ENCODE assay signal across 9 cellular contexts in the genomic region with DNA sequence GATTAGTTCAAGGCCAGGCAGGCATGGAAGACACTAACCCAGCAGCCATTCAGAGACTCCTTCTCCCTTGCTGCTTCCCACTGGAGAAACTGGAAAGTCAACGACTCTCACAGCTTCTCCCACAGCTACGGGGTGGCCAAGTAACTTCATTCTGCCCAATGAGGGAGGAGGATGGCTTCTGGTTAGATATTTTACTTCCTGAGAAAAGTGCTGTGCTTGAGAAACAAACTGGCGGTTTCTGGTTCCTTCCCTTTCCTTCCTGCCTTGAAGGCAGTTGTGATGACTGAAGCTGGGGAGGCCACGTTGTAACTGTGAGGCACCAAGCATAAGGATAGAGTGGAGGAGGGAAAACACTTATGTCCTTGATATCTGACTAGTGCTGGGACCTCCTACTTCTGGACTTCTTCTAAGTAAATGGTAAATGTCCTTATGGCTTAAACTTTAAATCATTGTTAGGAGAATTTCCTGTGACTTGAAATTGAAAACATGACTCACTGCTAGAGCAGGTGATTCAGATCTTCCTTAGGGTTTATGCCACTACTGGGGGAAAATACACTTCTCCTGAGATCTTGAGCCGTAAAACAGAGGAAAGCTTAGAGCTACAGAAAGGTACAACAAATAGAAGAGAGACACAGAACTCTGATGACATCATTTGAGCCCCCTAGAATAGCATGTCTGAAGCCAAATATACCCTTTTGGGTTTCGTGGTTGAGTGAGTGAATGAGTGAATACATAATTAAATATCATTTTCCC. TPM values are rescaled to one million over a fixed set of nuclear protein-coding genes. Genes with fewer than 3 reads are reported as not detected.
DNase-seq lines count a peak whose midpoint lies in the region; ATAC-seq, FAIRE-seq and TF ChIP-seq lines count a peak whose summit lies in the region.
"Had no signal": no experiment of that assay in that cellular context is flagged by ENCODE, and none has a peak within 500 bp of the region (broad histone marks: within the 10 kb centered on the region; RNA-seq: fewer than 3 reads in every experiment).

No MANE protein-coding gene starts in this region.

- intact Hi-C loops in left lung (cut with DNase I) (no loop called here), thyroid gland (cut with DNase I) (no loop called here)

- peak overlapping the region; percentile 66 to 91 (median 85) for H3K4me3 Mint-ChIP-seq in CD4-positive, CD25-positive, alpha-beta regulatory T cell
- peak overlapping the region; percentile 47 for H3K4me3 Mint-ChIP-seq in activated naive CD4-positive, alpha-beta T cell treated with anti-CD3 and anti-CD28 coated beads, Interleukin-2, amount 50 U/mL, for 24 hours

- no peaks in the 10 kb centered on the region for H3K36me3 ChIP-seq in CD4-positive, CD25-positive, alpha-beta regulatory T cell (ENCODE audit: control insufficient read depth, insufficient read depth, low read length)
- no peaks in the 10 kb centered on the region for H3K36me3 ChIP-seq in left lung
- H3K36me3 ChIP-seq in thyroid gland: no peaks in the 10 kb centered on the region

- TF ChIP-seq POLR2A in H54 (IDR thresholded peaks at IDR 0.05; ENCODE audit: low read depth, low read length): no peak
- TF ChIP-seq POLR2A in thyroid gland (IDR thresholded peaks at IDR 0.05): no peak

- H3K4me3 ChIP-seq in CD4-positive, CD25-positive, alpha-beta regulatory T cell (ENCODE audit: low read depth, low read length): peak overlapping the region; percentile 60
- H3K4me3 ChIP-seq in left lung (no peak overlapping the region), thyroid gland (replicated peaks in 1 of 3) (no peak overlapping the region)

- H3K9me3 Mint-ChIP-seq in CD4-positive, CD25-positive, alpha-beta regulatory T cell: no peaks in the 10 kb centered on the region
- H3K9me3 Mint-ChIP-seq in activated naive CD4-positive, alpha-beta T cell treated with anti-CD3 and anti-CD28 coated beads, Interleukin-2, amount 50 U/mL, for 24 hours: no peaks in the 10 kb centered on the region

- H3K4me1 Mint-ChIP-seq in CD4-positive, CD25-positive, alpha-beta regulatory T cell: peaks cover 18 to 65% (median 37%) of the 10 kb centered on the region in 4 donors
- peaks cover 78% of the 10 kb centered on the region for H3K4me1 Mint-ChIP-seq in activated naive CD4-positive, alpha-beta T cell treated with anti-CD3 and anti-CD28 coated beads, Interleukin-2, amount 50 U/mL, for 24 hours

- peak overlapping the region; percentile 72 to 86 (median 82) for H3K27ac Mint-ChIP-seq in CD4-positive, CD25-positive, alpha-beta regulatory T cell
- H3K27ac Mint-ChIP-seq in activated naive CD4-positive, alpha-beta T cell treated with anti-CD3 and anti-CD28 coated beads, Interleukin-2, amount 50 U/mL, for 24 hours: peak overlapping the region; percentile 94

- DNase-seq in CD4-positive, CD25-positive, alpha-beta regulatory T cell: peak in 2 of 3 donors; percentile 15 to 78
- DNase-seq in H54 (ENCODE audit: insufficient read length, low spot score) (peak; percentile 41), OCI-M1 (lab: John Stamatoyannopoulos, UW) (peak; percentile 51), left lung (peak in 1 of 2 donors; percentile 51), thyroid gland (no peak), 8988T (no peak)

- no peaks in the 10 kb centered on the region for H3K36me3 Mint-ChIP-seq in CD4-positive, CD25-positive, alpha-beta regulatory T cell
- peaks cover 7% of the 10 kb centered on the region for H3K36me3 Mint-ChIP-seq in activated naive CD4-positive, alpha-beta T cell treated with anti-CD3 and anti-CD28 coated beads, Interleukin-2, amount 50 U/mL, for 24 hours

- 62 to 78% methylated on average over 6 of the region's 6 CpGs for WGBS in thyroid gland, 2 donors

- H3K27me3 ChIP-seq in CD4-positive, CD25-positive, alpha-beta regulatory T cell (ENCODE audit: control insufficient read depth, insufficient read depth, low read length): no peaks in the 10 kb centered on the region
- no peaks in the 10 kb centered on the region for H3K27me3 ChIP-seq in left lung
- no peaks in the 10 kb centered on the region for H3K27me3 ChIP-seq in thyroid gland

- H3K27ac ChIP-seq in CD4-positive, CD25-positive, alpha-beta regulatory T cell (ENCODE audit: insufficient read depth, low read length, poor library complexity, severe bottlenecking): peak overlapping the region; percentile 76
- H3K27ac ChIP-seq in left lung: peak overlapping the region; percentile 82 to 88
- H3K27ac ChIP-seq in thyroid gland: peak overlapping the region in 2 of 3 donors; percentile 4 to 12

- peak; percentile 6 to 22 for ATAC-seq in CD4-positive, CD25-positive, alpha-beta regulatory T cell (ENCODE audit: low read depth in 2 of 2)
- ATAC-seq in left lung (peak; percentile 56), GM19351 (IDR thresholded peaks at IDR 0.05; ENCODE audit: unreplicated experiment) (no peak)

- TF ChIP-seq CTCF in left lung (IDR thresholded peaks at IDR 0.05) (no peak), thyroid gland (IDR thresholded peaks at IDR 0.05) (no peak)

- H3K4me1 ChIP-seq in CD4-positive, CD25-positive, alpha-beta regulatory T cell (ENCODE audit: control insufficient read depth, insufficient read depth, low read length, poor library complexity, severe bottlenecking): peaks cover 60% of the 10 kb centered on the region
- H3K4me1 ChIP-seq in left lung: peaks cover 15 to 49% of the 10 kb centered on the region in 2 donors
- peaks cover 16 to 32% of the 10 kb centered on the region in 2 donors for H3K4me1 ChIP-seq in thyroid gland

- no peak for FAIRE-seq in H54 (lab: Jason Lieb, UNC)
- FAIRE-seq: endometrium had no signal

- H3K27me3 Mint-ChIP-seq in CD4-positive, CD25-positive, alpha-beta regulatory T cell: no peaks in the 10 kb centered on the region
- no peaks in the 10 kb centered on the region for H3K27me3 Mint-ChIP-seq in activated naive CD4-positive, alpha-beta T cell treated with anti-CD3 and anti-CD28 coated beads, Interleukin-2, amount 50 U/mL, for 24 hours

- no peaks in the 10 kb centered on the region for H3K9me3 ChIP-seq in CD4-positive, CD25-positive, alpha-beta regulatory T cell (ENCODE audit: control insufficient read depth in 2 of 2, low read length in 2 of 2)
- H3K9me3 ChIP-seq in left lung (peaks cover 0 to 7% of the 10 kb centered on the region in 2 donors), thyroid gland (no peaks in the 10 kb centered on the region)

RNA-seq across cellular contexts. Expression of gene GNPDA1, which starts 3.1 kb away (rescaled TPM):
- 7.7 TPM for total RNA-seq in CD4-positive, CD25-positive, alpha-beta regulatory T cell
- 10 to 100 TPM; 21.6 to 25.4 (median 22.9) TPM for polyA plus RNA-seq in CD4-positive, CD25-positive, alpha-beta regulatory T cell
- total RNA-seq in left lung: 10 to 100 TPM; 43.5 to 54.6 TPM
- total RNA-seq in thyroid gland: 10 to 100 TPM; 28.8 to 56.3 (median 45.8) TPM

RNA-seq across cellular contexts. Expression of gene RNF14, which starts 47.1 kb away (rescaled TPM):
- 24.4 TPM for total RNA-seq in CD4-positive, CD25-positive, alpha-beta regulatory T cell
- polyA plus RNA-seq in CD4-positive, CD25-positive, alpha-beta regulatory T cell: 10 to 100 TPM; 38.2 to 56.8 (median 48.6) TPM
- total RNA-seq in left lung (10 to 100 TPM; 50.1 to 53.8 TPM), thyroid gland (10 to 100 TPM; 52.5 to 69.7 (median 61.7) TPM)

RNA-seq across cellular contexts. Expression of gene PCDH12, which starts 58.0 kb away (rescaled TPM):
- total RNA-seq in CD4-positive, CD25-positive, alpha-beta regulatory T cell: not detected
- under 1 TPM; 0.12 to 0.33 (median 0.20) TPM for polyA plus RNA-seq in CD4-positive, CD25-positive, alpha-beta regulatory T cell
- 10 to 100 TPM in 1 of 2 donors, 1 to 10 TPM in 1; 9.8 to 15.6 TPM for total RNA-seq in left lung
- total RNA-seq in thyroid gland: 10 to 100 TPM in 1 of 4 donors, 1 to 10 TPM in 3; 7.7 to 23.2 (median 8.0) TPM

Comparison
In these comparisons a context has a peak if more than half of its experiments do, and no peak if none do; other contexts are left out.
1. DNase-seq: peak in CD4-positive, CD25-positive, alpha-beta regulatory T cell (2 of 3), H54 (single experiment) and OCI-M1 (single experiment); none in thyroid gland (0 of 2) and 8988T (single experiment).
2. H3K27ac ChIP-seq: peak in every context shown above with its lines; median percentile 85 in left lung; 76 in CD4-positive, CD25-positive, alpha-beta regulatory T cell; 8 in thyroid gland.